ENCODE assay signal across 21 cellular contexts in genomic region chr15:39083213-39083612, GRCh38.
DNase-seq lines count a peak whose midpoint lies in the region; FAIRE-seq and TF ChIP-seq lines count a peak whose summit lies in the region.
"Had no signal": no experiment of that assay in that cellular context is flagged by ENCODE, and none has a peak within 500 bp of the region (broad histone marks: within the 10 kb centered on the region; RNA-seq: fewer than 3 reads in every experiment).

No MANE protein-coding gene starts in this region.

- no peak overlapping the region for H2AFZ ChIP-seq in mammary epithelial cell (ENCODE audit: low read depth, low read length)

- H3K4me2 ChIP-seq in mammary epithelial cell (ENCODE audit: insufficient read depth, low read depth, low read length): no peak overlapping the region

- H3K27ac ChIP-seq in mammary epithelial cell (ENCODE audit: insufficient read depth, low read depth, low read length): no peak overlapping the region
- peak overlapping the region; percentile 86 for H3K27ac ChIP-seq in muscle layer of duodenum (ENCODE audit: low read length)
- peak overlapping the region in 2 of 4 donors; percentile 70 to 74 for H3K27ac ChIP-seq in transverse colon
- H3K27ac ChIP-seq: body of pancreas, epithelial cell of prostate, left lung, SJSA1, thyroid gland had no signal

- dilution Hi-C loops in mammary epithelial cell (cut with HindIII; ENCODE audit: low sequenced_read_pairs): no loop called here

- DNase-seq in GM03348 (ENCODE audit: low spot score): peak; percentile 15
- DNase-seq in MV-4-11 (lab: John Stamatoyannopoulos, UW): peak; percentile 38
- DNase-seq in mammary epithelial cell: peak; percentile 64
- DNase-seq in EL: no peak
- DNase-seq in transverse colon: no peak
- DNase-seq in RCC 7860 (ENCODE audit: low spot score): no peak
- no peak for DNase-seq in retina
- DNase-seq: activated CD4-positive, CD25-positive, alpha-beta regulatory T cell; body of pancreas; CD8-positive, alpha-beta T cell; left lung; MM.1S; NCI-H2029; NCI-H524 treated with DMSO at 0.1 percent for 48 hours; nucleus accumbens; PC-3; stimulated activated naive B cell treated with anti-CD40 and anti-IgM and Interleukin-4, amounts not matched to agents 10 μg/mL and 1 μg/mL and 100 μg/mL, for 72 hours; thyroid gland had no signal

- in situ Hi-C loops in mammary epithelial cell (cut with MboI; ENCODE audit: low sequenced_read_pairs in 2 of 2): no loop called here
- in situ Hi-C loops in transverse colon (cut with MboI; ENCODE audit: low pct_ligation_motif_present in 1 of 4, low pct_unique_long_range_greater_than_20kb in 1 of 4, low sequenced_read_pairs in 3 of 4): no loop called here

- H3K36me3 ChIP-seq in mammary epithelial cell (ENCODE audit: insufficient read depth, low read length) (no peaks in the 10 kb centered on the region), muscle layer of duodenum (ENCODE audit: control insufficient read depth in 1 of 2, insufficient read depth in 2 of 2, low read length in 2 of 2) (no peaks in the 10 kb centered on the region), transverse colon (no peaks in the 10 kb centered on the region)
- H3K36me3 ChIP-seq: left lung, thyroid gland had no signal

- H3K79me2 ChIP-seq in mammary epithelial cell (ENCODE audit: insufficient read depth, low read length): no peaks in the 10 kb centered on the region

- TF ChIP-seq CTCF in mammary epithelial cell (conservative IDR thresholded peaks at IDR 0.05 in 1 of 2, IDR thresholded peaks at IDR 0.05 in 1 of 2; ENCODE audit: extremely low read depth in 1 of 2, insufficient read depth in 1 of 2, low read depth in 1 of 2, low read length in 2 of 2): no peak
- TF ChIP-seq CTCF in transverse colon (IDR thresholded peaks at IDR 0.05): no peak

- H3K27me3 ChIP-seq in mammary epithelial cell (ENCODE audit: insufficient read depth, low read length) (no peaks in the 10 kb centered on the region), muscle layer of duodenum (ENCODE audit: low read depth, low read length) (no peaks in the 10 kb centered on the region), transverse colon (no peaks in the 10 kb centered on the region)
- H3K27me3 ChIP-seq: body of pancreas, left lung, SJSA1, thyroid gland had no signal

- H3K4me1 ChIP-seq in mammary epithelial cell (ENCODE audit: insufficient read depth, low read length): peaks cover 10% of the 10 kb centered on the region
- H3K4me1 ChIP-seq in muscle layer of duodenum (ENCODE audit: control insufficient read depth in 1 of 2, insufficient read depth in 2 of 2, low read length in 2 of 2): peaks cover 0 to 4% of the 10 kb centered on the region in 2 donors
- peaks cover 0 to 19% (median 8%) of the 10 kb centered on the region in 4 donors for H3K4me1 ChIP-seq in transverse colon
- H3K4me1 ChIP-seq: body of pancreas, thyroid gland had no signal

- 18% methylated on average over 2 of the region's 2 CpGs for WGBS in mammary epithelial cell (ENCODE audit: low coverage, missing lambda C conversion rate)
- 63 to 67% methylated on average over 2 of the region's 2 CpGs for WGBS in transverse colon (ENCODE audit: low coverage in 1 of 2), 2 donors

- no peaks in the 10 kb centered on the region for H3K9me3 ChIP-seq in mammary epithelial cell (replicated peaks; ENCODE audit: insufficient read depth, low read length)
- no peaks in the 10 kb centered on the region for H3K9me3 ChIP-seq in muscle layer of duodenum (ENCODE audit: control insufficient read depth in 1 of 2, low read length in 2 of 2)
- H3K9me3 ChIP-seq in transverse colon: no peaks in the 10 kb centered on the region
- H3K9me3 ChIP-seq: body of pancreas, left lung, thyroid gland had no signal

- CTCF ChIA-PET in mammary epithelial cell (lab: Charles Lee; ENCODE audit: low non-redundant PET): no interaction called here

- no TSS peak for BruUV-seq in mammary epithelial cell (replicated peaks; lab: Mats Ljungman, UMichigan)

- FAIRE-seq in RCC 7860 (lab: Jason Lieb, UNC): no peak

- intact Hi-C loops in mammary epithelial cell (cut with micrococcal nuclease) (no loop called here), transverse colon (cut with DNase I; ENCODE audit: low total_unique reads) (no loop called here)

- TF ChIP-seq POLR2A in transverse colon (IDR thresholded peaks at IDR 0.05): no peak

- H3K4me3 ChIP-seq in mammary epithelial cell (replicated peaks in 1 of 3; ENCODE audit: insufficient read depth in 1 of 3, low read depth in 2 of 3, low read length in 3 of 3) (no peak overlapping the region), muscle layer of duodenum (ENCODE audit: low read depth in 1 of 2, low read length in 2 of 2) (no peak overlapping the region), transverse colon (no peak overlapping the region)
- H3K4me3 ChIP-seq: body of pancreas, left lung, SJSA1, thyroid gland had no signal

- TF ChIP-seq EP300 in transverse colon (IDR thresholded peaks at IDR 0.05; ENCODE audit: low read depth): no peak

- H3K9ac ChIP-seq in mammary epithelial cell (ENCODE audit: insufficient read depth, low read length): no peak overlapping the region

- H4K20me1 ChIP-seq in mammary epithelial cell (ENCODE audit: insufficient read depth, low read length): no peaks in the 10 kb centered on the region

Comparison
In these comparisons a context has a peak if more than half of its experiments do, and no peak if none do; other contexts are left out.
1. DNase-seq: peak in GM03348 (single experiment), MV-4-11 (single experiment) and mammary epithelial cell (single experiment); none in EL (single experiment), transverse colon (single experiment), RCC 7860 (single experiment) and retina (single experiment).